In genomic region chr15:38069506-38069905, GRCh38 we compare ENCODE assay signal across 9 cellular contexts.
DNase-seq lines count a peak whose midpoint lies in the region; ATAC-seq, FAIRE-seq and TF ChIP-seq lines count a peak whose summit lies in the region.
"Had no signal": no experiment of that assay in that cellular context is flagged by ENCODE, and none has a peak within 500 bp of the region (broad histone marks: within the 10 kb centered on the region; RNA-seq: fewer than 3 reads in every experiment).

No MANE protein-coding gene starts in this region.

- H3K79me2 ChIP-seq in KMS-11 (ENCODE audit: insufficient read depth, low read depth) (no peaks in the 10 kb centered on the region), mammary epithelial cell (ENCODE audit: insufficient read depth, low read length) (no peaks in the 10 kb centered on the region)

- BruUV-seq in mammary epithelial cell (replicated peaks; lab: Mats Ljungman, UMichigan), result no TSS peak

- ATAC-seq in CD4-positive, alpha-beta T cell (ENCODE audit: poor library complexity), result peak; percentile 43
- no peak for ATAC-seq in GM18498 (IDR thresholded peaks at IDR 0.05; ENCODE audit: unreplicated experiment)

- dilution Hi-C loops in mammary epithelial cell (cut with HindIII; ENCODE audit: low sequenced_read_pairs), result no loop called here

- no peak overlapping the region for H3K4me3 ChIP-seq in KMS-11 (IDR thresholded peaks at IDR 0.05; ENCODE audit: insufficient read depth, low read depth, low read length)
- peak overlapping the region in 2 of 3 experiments; percentile 16 to 23 for H3K4me3 ChIP-seq in mammary epithelial cell (replicated peaks in 1 of 3; ENCODE audit: insufficient read depth in 1 of 3, low read depth in 2 of 3, low read length in 3 of 3)

- H3K27me3 ChIP-seq in CD4-positive, alpha-beta T cell (ENCODE audit: control insufficient read depth, insufficient read depth, low read length), result peaks cover 34% of the 10 kb centered on the region
- H3K27me3 ChIP-seq in KMS-11 (ENCODE audit: insufficient read depth, low read depth), result no peaks in the 10 kb centered on the region
- no peaks in the 10 kb centered on the region for H3K27me3 ChIP-seq in mammary epithelial cell (ENCODE audit: insufficient read depth, low read length)

- H3K9ac ChIP-seq in KMS-11 (no peak overlapping the region), mammary epithelial cell (ENCODE audit: insufficient read depth, low read length) (peak overlapping the region; percentile 72)

- H3K27me3 Mint-ChIP-seq in CD4-positive, alpha-beta T cell, result peaks cover 47% of the 10 kb centered on the region

- no peaks in the 10 kb centered on the region for H4K20me1 ChIP-seq in KMS-11 (ENCODE audit: insufficient read depth)
- H4K20me1 ChIP-seq in mammary epithelial cell (ENCODE audit: insufficient read depth, low read length), result no peaks in the 10 kb centered on the region

- H3K4me1 Mint-ChIP-seq in CD4-positive, alpha-beta T cell (ENCODE audit: low read depth), result peaks cover 12% of the 10 kb centered on the region

- CTCF ChIA-PET in CD4-positive, alpha-beta T cell (lab: Charles Lee), result no interaction called here
- CTCF ChIA-PET in mammary epithelial cell (lab: Charles Lee; ENCODE audit: low non-redundant PET), result interaction anchor here (0.6 kb wide), 1 partner anchor 26 kb away, joined by 3 read pairs; no protein-coding TSS in a partner anchor

- H2AFZ ChIP-seq in KMS-11 (ENCODE audit: low read depth) (peak overlapping the region; percentile 20; the same call in 1 of the 2 replicates), mammary epithelial cell (ENCODE audit: low read depth, low read length) (peak overlapping the region; percentile 29)

- H3K4me1 ChIP-seq in KMS-11 (ENCODE audit: low read depth, poor library complexity, severe bottlenecking), result peaks cover 62% of the 10 kb centered on the region
- H3K4me1 ChIP-seq in mammary epithelial cell (ENCODE audit: insufficient read depth, low read length), result peaks cover 58% of the 10 kb centered on the region

- no peak for FAIRE-seq in urothelium cell line (lab: Jason Lieb, UNC)

- H3K9me3 ChIP-seq in CD4-positive, alpha-beta T cell (ENCODE audit: control insufficient read depth, low read length), result no peaks in the 10 kb centered on the region
- no peaks in the 10 kb centered on the region for H3K9me3 ChIP-seq in mammary epithelial cell (replicated peaks; ENCODE audit: insufficient read depth, low read length)

- H3K9me3 Mint-ChIP-seq in CD4-positive, alpha-beta T cell, result no peaks in the 10 kb centered on the region
- H3K9me3 Mint-ChIP-seq: memory B cell had no signal

- H3K27ac ChIP-seq in CD4-positive, alpha-beta T cell (ENCODE audit: low read depth, low read length), result no peak overlapping the region
- H3K27ac ChIP-seq in KMS-11 (no peak overlapping the region), mammary epithelial cell (ENCODE audit: insufficient read depth, low read depth, low read length) (peak overlapping the region; percentile 86)

- 73% methylated on average over 1 of the region's 1 CpG for WGBS in mammary epithelial cell (ENCODE audit: low coverage, missing lambda C conversion rate)

- POLR2A ChIA-PET in CD4-positive, alpha-beta T cell (lab: Charles Lee), result interaction anchor here (0.9 kb wide), 1 partner anchor 182 kb away, joined by 3 read pairs; no protein-coding TSS in a partner anchor

- H3K36me3 ChIP-seq in KMS-11 (ENCODE audit: insufficient read depth), result no peaks in the 10 kb centered on the region
- no peaks in the 10 kb centered on the region for H3K36me3 ChIP-seq in mammary epithelial cell (ENCODE audit: insufficient read depth, low read length)

- H3K36me3 Mint-ChIP-seq in CD4-positive, alpha-beta T cell (ENCODE audit: low read depth), result no peaks in the 10 kb centered on the region
- H3K36me3 Mint-ChIP-seq: memory B cell had no signal

- in situ Hi-C loops in mammary epithelial cell (cut with MboI; ENCODE audit: low sequenced_read_pairs in 2 of 2), result no loop called here

- no peak for DNase-seq in CD4-positive, alpha-beta T cell
- DNase-seq in mammary epithelial cell, result peak; percentile 82
- DNase-seq in medulla oblongata (ENCODE audit: extremely low spot score), result peak; percentile 50
- DNase-seq in urothelium cell line (ENCODE audit: low spot score), result peak; percentile 18
- DNase-seq in activated naive CD4-positive, alpha-beta T cell treated with anti-CD3 and anti-CD28 coated beads, Interleukin-2, amount 50 U/mL, for 16 hours, result no peak
- DNase-seq in NCI-H2227 (lab: John Stamatoyannopoulos, UW; ENCODE audit: unreplicated experiment), result no peak

- H3K27ac Mint-ChIP-seq in CD4-positive, alpha-beta T cell, result no peak overlapping the region
- H3K27ac Mint-ChIP-seq: memory B cell had no signal

- TF ChIP-seq CTCF in CD4-positive, alpha-beta T cell (IDR thresholded peaks at IDR 0.05), result no peak
- TF ChIP-seq CTCF in KMS-11 (conservative IDR thresholded peaks at IDR 0.05; ENCODE audit: low read depth, low read length) (no peak), mammary epithelial cell (conservative IDR thresholded peaks at IDR 0.05 in 1 of 2, IDR thresholded peaks at IDR 0.05 in 1 of 2; ENCODE audit: extremely low read depth in 1 of 2, insufficient read depth in 1 of 2, low read depth in 1 of 2, low read length in 2 of 2) (no peak)

- intact Hi-C loops in CD4-positive, alpha-beta T cell (cut with DNase I, micrococcal nuclease), result no loop called here
- intact Hi-C loops in mammary epithelial cell (cut with micrococcal nuclease), result no loop called here

- H3K4me2 ChIP-seq in KMS-11 (peak overlapping the region; percentile 37), mammary epithelial cell (ENCODE audit: insufficient read depth, low read depth, low read length) (peak overlapping the region; percentile 77)

- H3K4me3 Mint-ChIP-seq in CD4-positive, alpha-beta T cell, result no peak overlapping the region
- H3K4me3 Mint-ChIP-seq: memory B cell had no signal

Comparison
In these comparisons a context has a peak if more than half of its experiments do, and no peak if none do; other contexts are left out.
1. DNase-seq: peak in mammary epithelial cell (single experiment), medulla oblongata (single experiment) and urothelium cell line (single experiment); none in CD4-positive, alpha-beta T cell (0 of 10), activated naive CD4-positive, alpha-beta T cell treated with anti-CD3 and anti-CD28 coated beads, Interleukin-2, amount 50 U/mL, for 16 hours (single experiment) and NCI-H2227 (single experiment).